In genomic region chr1:230790026-230790425, GRCh38 we compare ENCODE assay signal across 14 cellular contexts. TPM values are rescaled to one million over a fixed set of nuclear protein-coding genes. Genes with fewer than 3 reads are reported as not detected.
A peak's percentile ranks its signal among the peaks of the same experiment; 100 is the strongest.
DNase-seq lines count a peak whose midpoint lies in the region; ATAC-seq and TF ChIP-seq lines count a peak whose summit lies in the region.
"Had no signal": no experiment of that assay in that cellular context is flagged by ENCODE, and none has a peak within 500 bp of the region (broad histone marks: within the 10 kb centered on the region; RNA-seq: fewer than 3 reads in every experiment).

No MANE protein-coding gene starts in this region.

- H3K27me3 ChIP-seq in right atrium auricular region = no peaks in the 10 kb centered on the region
- H3K27me3 ChIP-seq in endodermal cell (ENCODE audit: control insufficient read depth, insufficient read depth, low read length, poor library complexity, severe bottlenecking) = no peaks in the 10 kb centered on the region

- H3K4me1 ChIP-seq in right atrium auricular region = no peaks in the 10 kb centered on the region
- H3K4me1 ChIP-seq in endodermal cell (ENCODE audit: control insufficient read depth, insufficient read depth, low read length) = peaks cover under 1% of the 10 kb centered on the region
- H3K4me1 ChIP-seq: BE2C had no signal

- peaks cover 16% of the 10 kb centered on the region for H3K4me1 Mint-ChIP-seq in endodermal cell
- H3K4me1 Mint-ChIP-seq in osteocyte (ENCODE audit: unreplicated experiment) = peaks cover 14% of the 10 kb centered on the region
- H3K4me1 Mint-ChIP-seq: CD14-positive monocyte; CD4-positive, alpha-beta memory T cell had no signal

- no peak overlapping the region for H3K9ac ChIP-seq in endodermal cell (ENCODE audit: extremely low read depth, low read length, poor library complexity, severe bottlenecking)

- H3K27me3 Mint-ChIP-seq in endodermal cell (ENCODE audit: insufficient read depth) (peaks cover 62% of the 10 kb centered on the region), osteocyte (ENCODE audit: unreplicated experiment) (no peaks in the 10 kb centered on the region)

- H3K27ac ChIP-seq in right atrium auricular region (no peak overlapping the region), endodermal cell (ENCODE audit: low read depth, low read length) (no peak overlapping the region)

- H3K36me3 ChIP-seq in right atrium auricular region (no peaks in the 10 kb centered on the region), endodermal cell (ENCODE audit: control insufficient read depth, insufficient read depth, low read length) (no peaks in the 10 kb centered on the region)
- H3K36me3 ChIP-seq: BE2C had no signal

- no peaks in the 10 kb centered on the region for H3K9me3 ChIP-seq in right atrium auricular region
- no peaks in the 10 kb centered on the region for H3K9me3 ChIP-seq in endodermal cell (ENCODE audit: control insufficient read depth, low read length)
- H3K9me3 ChIP-seq: BE2C had no signal

- no peaks in the 10 kb centered on the region for H3K36me3 Mint-ChIP-seq in endodermal cell (ENCODE audit: low read depth)
- no peaks in the 10 kb centered on the region for H3K36me3 Mint-ChIP-seq in osteocyte (ENCODE audit: unreplicated experiment)
- H3K36me3 Mint-ChIP-seq: CD14-positive monocyte; CD4-positive, alpha-beta memory T cell had no signal

- H3K27ac Mint-ChIP-seq in endodermal cell (no peak overlapping the region), osteocyte (ENCODE audit: unreplicated experiment) (no peak overlapping the region)
- H3K27ac Mint-ChIP-seq: CD14-positive monocyte; CD4-positive, alpha-beta memory T cell; H9 had no signal

- H3K4me3 ChIP-seq in right atrium auricular region (no peak overlapping the region), endodermal cell (ENCODE audit: low read length) (no peak overlapping the region)

- H3K9me3 Mint-ChIP-seq in endodermal cell = peaks cover 2% of the 10 kb centered on the region
- H3K9me3 Mint-ChIP-seq in osteocyte (ENCODE audit: unreplicated experiment) = no peaks in the 10 kb centered on the region
- H3K9me3 Mint-ChIP-seq: CD14-positive monocyte; CD4-positive, alpha-beta memory T cell; H9 had no signal

- DNase-seq in right atrium auricular region (ENCODE audit: low spot score) (peak; percentile 40), Right ventricle myocardium superior (no peak), endodermal cell (peak; percentile 7), osteocyte (ENCODE audit: extremely low spot score, unreplicated experiment) (peak; percentile 46)
- no peak for DNase-seq in activated T-cell treated with anti-CD3 and anti-CD28 coated beads, Interleukin-2, amount 50 U/mL, for 48 hours
- no peak for DNase-seq in activated CD4-positive, alpha-beta T cell treated with anti-CD3 and anti-CD28 coated beads, Interleukin-2, amount 50 U/mL, for 1 hour
- DNase-seq: BE2C; CD4-positive, alpha-beta memory T cell; DMS79 treated with DMSO at 0.1 percent for 48 hours; GF-D8; H9; IMR-90 had no signal

- no peak overlapping the region for H3K4me3 Mint-ChIP-seq in endodermal cell
- H3K4me3 Mint-ChIP-seq in osteocyte (ENCODE audit: unreplicated experiment) = no peak overlapping the region
- H3K4me3 Mint-ChIP-seq: CD14-positive monocyte; CD4-positive, alpha-beta memory T cell; H9 had no signal

- TF ChIP-seq CTCF in right atrium auricular region (IDR thresholded peaks at IDR 0.05) = no peak
- TF ChIP-seq CTCF in endodermal cell (conservative IDR thresholded peaks at IDR 0.05) = no peak
- no peak for TF ChIP-seq CTCF in osteocyte (IDR thresholded peaks at IDR 0.05)

- intact Hi-C loops in Right ventricle myocardium superior (cut with DNase I) = loop anchor here (10.0 kb wide), 1 partner anchor 425 kb away; no protein-coding TSS in a partner anchor

- ATAC-seq in Right ventricle myocardium superior (ENCODE audit: poor library complexity) = no peak

- WGBS in endodermal cell (ENCODE audit: insufficient coverage in 1 of 2, insufficient read length in 1 of 2), 2 experiments = 81 to 95% methylated on average over 3 to 5 of the region's 5 CpGs

RNA-seq across cellular contexts. Expression of gene CAPN9, which starts 42.8 kb away (rescaled TPM):
- total RNA-seq in right atrium auricular region = not detected
- 0.83 TPM for total RNA-seq in Right ventricle myocardium superior
- 1 to 10 TPM; 1.1 TPM for total RNA-seq in endodermal cell
- 0.93 TPM for polyA plus RNA-seq in endodermal cell (2013, experiment 1 of 2)
- polyA plus RNA-seq in endodermal cell (2013, experiment 2 of 2) = 0.33 TPM
- not detected in 2 replicates for total RNA-seq in osteocyte
- total RNA-seq: A172; CD4-positive, alpha-beta memory T cell; IMR-90 had no signal
- polyA plus RNA-seq: CD14-positive monocyte, IMR-90 had no signal

Comparison
In these comparisons a context has a peak if more than half of its experiments do, and no peak if none do; other contexts are left out.
1. DNase-seq: peak in right atrium auricular region (single experiment), endodermal cell (single experiment) and osteocyte (single experiment); none in Right ventricle myocardium superior (single experiment), activated T-cell treated with anti-CD3 and anti-CD28 coated beads, Interleukin-2, amount 50 U/mL, for 48 hours (0 of 2) and activated CD4-positive, alpha-beta T cell treated with anti-CD3 and anti-CD28 coated beads, Interleukin-2, amount 50 U/mL, for 1 hour (single experiment).